ENCODE assay signal across 16 cellular contexts in genomic region chr18:47680488-47680887, GRCh38.
A peak's percentile ranks its signal among the peaks of the same experiment; 100 is the strongest.
DNase-seq lines count a peak whose midpoint lies in the region; ATAC-seq and TF ChIP-seq lines count a peak whose summit lies in the region.
"Had no signal": no experiment of that assay in that cellular context is flagged by ENCODE, and none has a peak within 500 bp of the region (broad histone marks: within the 10 kb centered on the region; RNA-seq: fewer than 3 reads in every experiment).

No MANE protein-coding gene starts in this region.

- no peaks in the 10 kb centered on the region for H3K4me1 ChIP-seq in right atrium auricular region
- H3K4me1 ChIP-seq: heart right ventricle, upper lobe of right lung had no signal

- H3K4me1 Mint-ChIP-seq in stimulated activated naive B cell treated with anti-CD40 and anti-IgM and Interleukin-4, amounts not matched to agents 10 μg/mL and 1 μg/mL and 100 μg/mL, for 72 hours, result peaks cover 40 to 74% of the 10 kb centered on the region in 2 donors

- ATAC-seq in activated CD4-positive, CD25-positive, alpha-beta regulatory T cell treated with anti-CD3 and anti-CD28 coated beads, Interleukin-2, amount 50 U/mL, for 24 hours, result peak; percentile 13 to 17
- ATAC-seq in GM21825 (IDR thresholded peaks at IDR 0.05; ENCODE audit: unreplicated experiment) (peak; percentile 72), HG03432 (IDR thresholded peaks at IDR 0.05; ENCODE audit: unreplicated experiment) (peak; percentile 79)
- ATAC-seq in stimulated activated naive B cell treated with anti-CD40 and anti-IgM and Interleukin-4, amounts not matched to agents 10 μg/mL and 1 μg/mL and 100 μg/mL, for 72 hours (replicated peaks), result peak; percentile 85 to 86
- ATAC-seq: heart right ventricle, upper lobe of right lung had no signal

- no peaks in the 10 kb centered on the region for H3K9me3 ChIP-seq in right atrium auricular region
- H3K9me3 ChIP-seq: heart right ventricle, upper lobe of right lung had no signal

- no peak for DNase-seq in activated CD4-positive, CD25-positive, alpha-beta regulatory T cell (lab: John Stamatoyannopoulos, UW)
- peak; percentile 60 for DNase-seq in stimulated activated naive B cell treated with anti-CD40 and anti-IgM and Interleukin-4, amounts not matched to agents 10 μg/mL and 1 μg/mL and 100 μg/mL, for 72 hours
- DNase-seq in hypothalamus (lab: John Stamatoyannopoulos, UW) (no peak), right atrium auricular region (ENCODE audit: low spot score) (no peak)
- no peak for DNase-seq in activated naive CD4-positive, alpha-beta T cell treated with anti-CD3 and anti-CD28 coated beads, Interleukin-2, amount 50 U/mL, for 16 hours
- DNase-seq: activated naive CD4-positive, alpha-beta T cell treated with anti-CD3 and anti-CD28 coated beads for 36 hours; COR-L47; heart right ventricle; occipital lobe; T-helper 1 cell; upper lobe of right lung had no signal

- no peak overlapping the region for H3K27ac ChIP-seq in right atrium auricular region
- H3K27ac ChIP-seq: 22Rv1, cardiac muscle cell, heart right ventricle, upper lobe of right lung had no signal

- no peaks in the 10 kb centered on the region for H3K36me3 Mint-ChIP-seq in stimulated activated naive B cell treated with anti-CD40 and anti-IgM and Interleukin-4, amounts not matched to agents 10 μg/mL and 1 μg/mL and 100 μg/mL, for 72 hours

- H3K27ac Mint-ChIP-seq in stimulated activated naive B cell treated with anti-CD40 and anti-IgM and Interleukin-4, amounts not matched to agents 10 μg/mL and 1 μg/mL and 100 μg/mL, for 72 hours, result peak overlapping the region; percentile 95
- H3K27ac Mint-ChIP-seq: activated naive CD4-positive, alpha-beta T cell treated with anti-CD3 and anti-CD28 coated beads for 36 hours had no signal

- H3K9me3 Mint-ChIP-seq in stimulated activated naive B cell treated with anti-CD40 and anti-IgM and Interleukin-4, amounts not matched to agents 10 μg/mL and 1 μg/mL and 100 μg/mL, for 72 hours, result no peaks in the 10 kb centered on the region
- H3K9me3 Mint-ChIP-seq: activated naive CD4-positive, alpha-beta T cell treated with anti-CD3 and anti-CD28 coated beads for 36 hours had no signal

- no peaks in the 10 kb centered on the region for H3K27me3 ChIP-seq in right atrium auricular region
- H3K27me3 ChIP-seq: cardiac muscle cell, upper lobe of right lung had no signal

- no peaks in the 10 kb centered on the region for H3K36me3 ChIP-seq in right atrium auricular region
- H3K36me3 ChIP-seq: cardiac muscle cell, heart right ventricle, upper lobe of right lung had no signal

- H3K4me3 Mint-ChIP-seq in stimulated activated naive B cell treated with anti-CD40 and anti-IgM and Interleukin-4, amounts not matched to agents 10 μg/mL and 1 μg/mL and 100 μg/mL, for 72 hours, result peak overlapping the region; percentile 5 to 64
- H3K4me3 Mint-ChIP-seq: activated naive CD4-positive, alpha-beta T cell treated with anti-CD3 and anti-CD28 coated beads for 36 hours had no signal

- H3K4me3 ChIP-seq in right atrium auricular region, result no peak overlapping the region
- H3K4me3 ChIP-seq: cardiac muscle cell, heart right ventricle, upper lobe of right lung had no signal

- TF ChIP-seq CTCF in right atrium auricular region (IDR thresholded peaks at IDR 0.05), result no peak

- no peaks in the 10 kb centered on the region for H3K27me3 Mint-ChIP-seq in stimulated activated naive B cell treated with anti-CD40 and anti-IgM and Interleukin-4, amounts not matched to agents 10 μg/mL and 1 μg/mL and 100 μg/mL, for 72 hours

Comparison
In these comparisons a context has a peak if more than half of its experiments do, and no peak if none do; other contexts are left out.
1. ATAC-seq: peak in every context shown above with its lines; median percentile 86 in stimulated activated naive B cell treated with anti-CD40 and anti-IgM and Interleukin-4, amounts not matched to agents 10 μg/mL and 1 μg/mL and 100 μg/mL, for 72 hours; 79 in HG03432; 72 in GM21825; 15 in activated CD4-positive, CD25-positive, alpha-beta regulatory T cell treated with anti-CD3 and anti-CD28 coated beads, Interleukin-2, amount 50 U/mL, for 24 hours.